Comparison of ENCODE assay signal across 15 cellular contexts in the genomic region with DNA sequence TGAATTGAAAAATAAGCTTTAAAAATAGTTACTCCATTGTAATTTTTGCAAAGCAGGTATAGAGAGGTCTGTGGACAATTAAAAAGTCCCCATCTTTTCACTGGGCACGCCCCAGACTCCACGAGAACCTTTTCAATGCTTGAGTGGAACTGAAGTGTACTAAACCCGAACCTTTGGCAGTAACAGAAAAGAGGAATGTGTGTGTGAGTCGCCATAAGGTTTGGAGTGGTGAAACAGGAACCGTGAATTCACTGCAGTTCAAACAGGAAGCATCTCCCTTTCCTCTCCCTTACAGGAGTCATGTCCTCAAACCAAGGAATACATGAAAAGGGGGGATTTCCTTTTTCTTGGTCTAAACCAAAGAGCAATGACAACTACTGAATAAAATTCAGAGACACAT. TPM values are rescaled to one million over a fixed set of nuclear protein-coding genes. Genes with fewer than 3 reads are reported as not detected.
DNase-seq lines count a peak whose midpoint lies in the region; ATAC-seq and TF ChIP-seq lines count a peak whose summit lies in the region.
"Had no signal": no experiment of that assay in that cellular context is flagged by ENCODE, and none has a peak within 500 bp of the region (broad histone marks: within the 10 kb centered on the region; RNA-seq: fewer than 3 reads in every experiment).

No MANE protein-coding gene starts in this region.

- ATAC-seq in GM19455 (IDR thresholded peaks at IDR 0.05; ENCODE audit: unreplicated experiment): no peak
- ATAC-seq: left ventricle myocardium superior had no signal

- no peak for TF ChIP-seq CTCF in cardiac fibroblast (IDR thresholded peaks at IDR 0.05; ENCODE audit: low read depth, low read length)

- H3K4me3 ChIP-seq in cardiac fibroblast (replicated peaks in 1 of 2; ENCODE audit: low read depth in 2 of 2, low read length in 2 of 2): no peak overlapping the region
- H3K4me3 ChIP-seq: SJCRH30, transverse colon had no signal

- DNase-seq in NCI-H2196 (lab: John Stamatoyannopoulos, UW; ENCODE audit: unreplicated experiment): peak; percentile 16
- DNase-seq in NCI-H2196 treated with DMSO at 0.1 percent for 48 hours (lab: John Stamatoyannopoulos, UW; ENCODE audit: unreplicated experiment): no peak
- peak; percentile 58 for DNase-seq in NCI-H2107 treated with DMSO at 0.1 percent for 48 hours (lab: John Stamatoyannopoulos, UW; ENCODE audit: unreplicated experiment)
- peak; percentile 38 to 52 for DNase-seq in cardiac fibroblast (ENCODE audit: low read depth in 2 of 2)
- peak; percentile 8 for DNase-seq in pulmonary artery endothelial cell (ENCODE audit: low read depth, low spot score)
- DNase-seq in foreskin melanocyte: no peak
- DNase-seq in SW 1271 (lab: John Stamatoyannopoulos, UW): no peak
- DNase-seq: amniotic stem cell, head of caudate nucleus, left ventricle myocardium superior, NCI-H446 treated with DMSO at 0.1 percent for 48 hours, nucleus accumbens, SJCRH30, transverse colon had no signal

RNA-seq across cellular contexts. Expression of a gene that starts 23.2 kb away (rescaled TPM):
- total RNA-seq in pulmonary artery endothelial cell: 93.9 and 113 TPM in 2 replicates

RNA-seq across cellular contexts. Expression of a gene that starts 47.0 kb away (rescaled TPM):
- 21.2 and 32.5 TPM in 2 replicates for total RNA-seq in pulmonary artery endothelial cell

Comparison
In these comparisons a context has a peak if more than half of its experiments do, and no peak if none do; other contexts are left out.
1. DNase-seq: peak in NCI-H2196 (single experiment), NCI-H2107 treated with DMSO at 0.1 percent for 48 hours (single experiment), cardiac fibroblast (2 of 2) and pulmonary artery endothelial cell (single experiment); none in NCI-H2196 treated with DMSO at 0.1 percent for 48 hours (single experiment), foreskin melanocyte (single experiment) and SW 1271 (0 of 2).